Comparison of ENCODE assay signal across 8 cellular contexts in genomic region chr19:47049307-47049700, GRCh38. TPM values are rescaled to one million over a fixed set of nuclear protein-coding genes. Genes with fewer than 3 reads are reported as not detected.
DNase-seq lines count a peak whose midpoint lies in the region; ATAC-seq, FAIRE-seq and TF ChIP-seq lines count a peak whose summit lies in the region.

No MANE protein-coding gene starts in this region.

- POLR2A ChIA-PET in A549 (lab: Yijun Ruan, JAX) = no interaction called here

- peak overlapping the region; percentile 50 for H3K4me2 ChIP-seq in A549
- peak overlapping the region; percentile 43 for H3K4me2 ChIP-seq in GM23248 (ENCODE audit: unreplicated experiment)

- peaks cover 4 to 9% (median 6%) of the 10 kb centered on the region in 3 donors for H3K27me3 Mint-ChIP-seq in immature natural killer cell (ENCODE audit: low read depth in 3 of 3)

- peak overlapping the region; percentile 87 to 97 (median 96) for H3K4me3 Mint-ChIP-seq in immature natural killer cell

- CTCF ChIA-PET in A549 (lab: Yijun Ruan, JAX) = interaction anchor here (0.7 to 1.3 kb wide), 4 partner anchors 13 to 83 kb away, joined by 3 to 5 read pairs (median 3); no protein-coding TSS in a partner anchor

- H3K27ac ChIP-seq in A549 (peak overlapping the region; percentile 23 to 75; a peak in 5 of 6 replicates), GM23248 (no peak overlapping the region)

- peaks cover 0 to 5% of the 10 kb centered on the region in 2 donors for H3K36me3 Mint-ChIP-seq in activated naive CD4-positive, alpha-beta T cell treated with anti-CD3 and anti-CD28 coated beads, Interleukin-2, amount 50 U/mL, for 72 hours
- no peaks in the 10 kb centered on the region for H3K36me3 Mint-ChIP-seq in immature natural killer cell

- no peaks in the 10 kb centered on the region for H3K36me3 ChIP-seq in GM23248 (ENCODE audit: low read depth)

- in situ Hi-C loops in GM23248 (cut with MboI) = no loop called here

- H3F3A ChIP-seq in GM23248 (ENCODE audit: insufficient read depth) = peaks cover 6% of the 10 kb centered on the region; the same call in 1 of the 2 replicates

- peak overlapping the region; percentile 85 to 92 for H3K27ac Mint-ChIP-seq in activated naive CD4-positive, alpha-beta T cell treated with anti-CD3 and anti-CD28 coated beads, Interleukin-2, amount 50 U/mL, for 72 hours
- H3K27ac Mint-ChIP-seq in immature natural killer cell = peak overlapping the region in 4 of 6 donors; percentile 23 to 81 (median 55)

- H3K4me1 ChIP-seq in A549 (0 out of 3 replicates have a peak, but pooled peaks cover 4% of the 10 kb centered on the region), GM23248 (ENCODE audit: insufficient read depth) (peaks cover 5% of the 10 kb centered on the region; the same call in 1 of the 2 replicates)

- intact Hi-C loops in left colon (cut with DNase I, micrococcal nuclease) = no loop called here

- H3K9me2 ChIP-seq in GM23248 (ENCODE audit: insufficient read depth) = no peaks in the 10 kb centered on the region

- no peak for TF ChIP-seq EP300 in A549 (IDR thresholded peaks at IDR 0.05)

- FAIRE-seq in A549 (lab: Jason Lieb, UNC) = no peak

- H3K4me1 Mint-ChIP-seq in immature natural killer cell = peaks cover 11 to 24% of the 10 kb centered on the region in 2 donors

- DNase-seq in A549 (ENCODE audit: low read depth in 1 of 2, low spot score in 1 of 2) (no peak), GM23248 (peak; percentile 55), immature natural killer cell (no peak), middle frontal gyrus (ENCODE audit: extremely low spot score, low spot score) (no peak), left colon (no peak), GM20000 (ENCODE audit: low spot score) (no peak)
- no peak for DNase-seq in activated naive CD4-positive, alpha-beta T cell treated with anti-CD3 and anti-CD28 coated beads, Interleukin-2, amount 50 U/mL, for 72 hours (ENCODE audit: low spot score in 2 of 2)

- no peaks in the 10 kb centered on the region for H3K9me3 Mint-ChIP-seq in activated naive CD4-positive, alpha-beta T cell treated with anti-CD3 and anti-CD28 coated beads, Interleukin-2, amount 50 U/mL, for 72 hours
- no peaks in the 10 kb centered on the region for H3K9me3 Mint-ChIP-seq in immature natural killer cell

- ATAC-seq in A549 (no peak), left colon (no peak), GM18498 (IDR thresholded peaks at IDR 0.05; ENCODE audit: unreplicated experiment) (no peak)
- ATAC-seq in activated naive CD4-positive, alpha-beta T cell treated with anti-CD3 and anti-CD28 coated beads, Interleukin-2, amount 50 U/mL, for 72 hours = no peak

- H3K9me3 ChIP-seq in A549 (no peaks in the 10 kb centered on the region), GM23248 (ENCODE audit: low read depth) (no peaks in the 10 kb centered on the region)

- H2AFZ ChIP-seq in GM23248 = peak overlapping the region; percentile 81

- no peaks in the 10 kb centered on the region for H3K79me2 ChIP-seq in GM23248 (ENCODE audit: insufficient read depth)

- no peak for TF ChIP-seq CTCF in A549 (IDR thresholded peaks at IDR 0.05)
- TF ChIP-seq CTCF in GM20000 (IDR thresholded peaks at IDR 0.05; ENCODE audit: extremely low read depth, missing control alignments) = no peak

- no peak overlapping the region for H3K9ac ChIP-seq in GM23248

- no peak for TF ChIP-seq POLR2A in A549 (IDR thresholded peaks at IDR 0.05; ENCODE audit: low read length)

- no peaks in the 10 kb centered on the region for H4K20me1 ChIP-seq in GM23248 (ENCODE audit: insufficient read depth)

- H3K4me3 ChIP-seq in A549 (peak overlapping the region; percentile 38), GM23248 (peak overlapping the region; percentile 50)

- no peak for TF ChIP-seq RAD21 in A549 (conservative IDR thresholded peaks at IDR 0.05 in 1 of 2, IDR thresholded peaks at IDR 0.05 in 1 of 2)

- H3K27me3 ChIP-seq in GM23248 (replicated peaks; ENCODE audit: insufficient read depth) = no peaks in the 10 kb centered on the region

- WGBS in A549 (ENCODE audit: missing lambda C conversion rate) = 21% methylated on average over 9 of the region's 9 CpGs
- 57 to 62% methylated on average over 9 of the region's 9 CpGs for WGBS in GM23248 (ENCODE audit: low coverage in 1 of 2, low lambda C conversion rate in 2 of 2, missing lambda C conversion rate in 2 of 2), 2 experiments

TF ChIP-seq in A549, 52 proteins besides CTCF, POLR2A, EP300 and RAD21:
- TF ChIP-seq PBX3 (IDR thresholded peaks at IDR 0.05) (no peak), KDM1A (IDR thresholded peaks at IDR 0.05; ENCODE audit: low read depth) (0 out of 2 replicates have a peak, but pooled peaks have one; percentile 23)

RNA-seq across cellular contexts. Expression of gene TMEM160, which starts 0.9 kb away (rescaled TPM):
- polyA plus RNA-seq in A549 (2011; rRNA removed) = 12.4 and 15.2 TPM in 2 replicates
- polyA plus RNA-seq in A549 (2012; cell fraction: cytosol; rRNA removed) = 112 and 136 TPM in 2 replicates
- 101 and 132 TPM in 2 replicates for polyA plus RNA-seq in A549 (2012; cell fraction: nucleus; rRNA removed)
- polyA plus RNA-seq in A549 (2017; fragmentation: RNase III; extraction: RNeasy Plus Mini Kit Qiagen cat#74134 plus additional on column Dnase treatment) = 40.8 to 50.4 TPM (median 42.2 TPM) in 3 replicates
- polyA minus RNA-seq in A549 (2011; rRNA and poly(A)+ RNA removed) = 2.1 and 7.5 TPM in 2 replicates
- 21.7 and 23.8 TPM in 2 replicates for total RNA-seq in GM23248 (2014; rRNA removed; shearing (Covaris generic))
- polyA plus RNA-seq in GM23248 (2016; fragmentation: Nextera tagmentation; extraction: Ambion mirVana) = 57.8 and 64.1 TPM in 2 replicates
- total RNA-seq in activated naive CD4-positive, alpha-beta T cell treated with anti-CD3 and anti-CD28 coated beads, Interleukin-2, amount 50 U/mL, for 72 hours = 10 to 100 TPM; 41.4 to 51.0 TPM
- 100 to 1,000 TPM; 175 to 285 (median 192) TPM for polyA plus RNA-seq in immature natural killer cell
- 10 to 100 TPM; 27.6 to 33.1 TPM for total RNA-seq in left colon

RNA-seq across cellular contexts. Expression of gene NPAS1, which starts 29.7 kb away (rescaled TPM):
- polyA plus RNA-seq in A549 (2011; rRNA removed) (1.3 and 1.5 TPM in 2 replicates), A549 (2017; fragmentation: RNase III; extraction: RNeasy Plus Mini Kit Qiagen cat#74134 plus additional on column Dnase treatment) (2.3 to 3.5 TPM (median 3.4 TPM) in 3 replicates), GM23248 (2016; fragmentation: Nextera tagmentation; extraction: Ambion mirVana) (21.1 and 23.2 TPM in 2 replicates), immature natural killer cell (not detected)
- 3.6 and 5.4 TPM in 2 replicates for polyA plus RNA-seq in A549 (2012; cell fraction: cytosol; rRNA removed)
- polyA plus RNA-seq in A549 (2012; cell fraction: nucleus; rRNA removed) = 5.3 and 7.9 TPM in 2 replicates
- polyA minus RNA-seq in A549 (2011; rRNA and poly(A)+ RNA removed) = 0.83 and 1.3 TPM in 2 replicates
- total RNA-seq in GM23248 (2014; rRNA removed; shearing (Covaris generic)) = 8.6 and 10.6 TPM in 2 replicates
- total RNA-seq in activated naive CD4-positive, alpha-beta T cell treated with anti-CD3 and anti-CD28 coated beads, Interleukin-2, amount 50 U/mL, for 72 hours = under 1 TPM in 1 of 2 donors, not detected in 1; 0.58 TPM
- 1 to 10 TPM in 1 of 2 donors, under 1 TPM in 1; 0.37 to 1.6 TPM for total RNA-seq in left colon
